10 cellular contexts compared by ENCODE assay signal in the genomic region with DNA sequence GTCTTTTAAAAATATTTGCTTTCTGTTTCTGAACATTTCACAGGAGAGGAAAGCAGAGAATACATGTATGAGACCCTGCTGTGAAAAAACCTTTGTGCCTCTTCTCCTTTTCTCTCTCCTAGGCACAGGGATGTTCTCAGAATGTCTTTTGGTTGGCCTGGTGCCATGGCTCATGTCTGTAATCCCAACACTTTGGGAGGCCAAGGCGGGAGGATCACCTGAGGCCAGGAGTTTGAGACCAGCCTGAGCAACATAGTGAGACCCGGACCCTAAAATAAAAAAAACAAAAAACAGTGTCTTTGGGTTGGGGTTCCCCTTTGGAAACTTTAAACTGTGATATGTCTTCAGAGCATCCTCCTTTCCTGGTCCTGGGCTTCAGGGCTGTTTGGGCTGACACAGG. TPM values are rescaled to one million over a fixed set of nuclear protein-coding genes. Genes with fewer than 3 reads are reported as not detected.
DNase-seq lines count a peak whose midpoint lies in the region; ATAC-seq and TF ChIP-seq lines count a peak whose summit lies in the region.
"Had no signal": no experiment of that assay in that cellular context is flagged by ENCODE, and none has a peak within 500 bp of the region (broad histone marks: within the 10 kb centered on the region; RNA-seq: fewer than 3 reads in every experiment).

No MANE protein-coding gene starts in this region.

- H3K27me3 ChIP-seq in left ventricle myocardium inferior (ENCODE audit: low read depth) = no peaks in the 10 kb centered on the region
- no peaks in the 10 kb centered on the region for H3K27me3 ChIP-seq in heart left ventricle
- H3K27me3 ChIP-seq in iPS-20b (ENCODE audit: insufficient read depth, low read length) = no peaks in the 10 kb centered on the region
- no peaks in the 10 kb centered on the region for H3K27me3 ChIP-seq in uterus
- H3K27me3 ChIP-seq: gastrocnemius medialis had no signal

- 89 to 100% (median 92%) methylated on average over 2 of the region's 2 CpGs for WGBS in heart left ventricle, 4 donors

- H3K36me3 Mint-ChIP-seq in activated CD4-positive, alpha-beta memory T cell treated with anti-CD3 and anti-CD28 coated beads for 36 hours = peaks cover 13% of the 10 kb centered on the region

- peak overlapping the region; percentile 58 for H3K4me3 Mint-ChIP-seq in activated CD4-positive, alpha-beta memory T cell treated with anti-CD3 and anti-CD28 coated beads for 36 hours
- peak overlapping the region; percentile 48 to 72 for H3K4me3 Mint-ChIP-seq in stimulated activated naive CD8-positive, alpha-beta T cell treated with anti-CD3 and anti-CD28 coated beads, Interleukin-15, amount 100 ng/mL, for 72 hours

- CTCF ChIA-PET in activated CD4-positive, alpha-beta memory T cell treated with anti-CD3 and anti-CD28 coated beads for 36 hours (lab: Charles Lee) = no interaction called here

- intact Hi-C loops in left ventricle myocardium inferior (cut with micrococcal nuclease) = no loop called here
- intact Hi-C loops in heart left ventricle (cut with DNase I) = loop anchor here in 3 of 10 donors (5.0 to 10.0 kb wide), 3 partner anchors 41 to 224 kb away; partner anchors contain the start of genes ELOF1 (in 1 of the 3), SWSAP1 (in 1 of the 3) and ZNF653 (in 1 of the 3)
- intact Hi-C loops in activated CD4-positive, alpha-beta memory T cell treated with anti-CD3 and anti-CD28 coated beads for 36 hours (cut with micrococcal nuclease) = no loop called here
- intact Hi-C loops in uterus (cut with DNase I; ENCODE audit: low total_unique reads) = no loop called here

- ATAC-seq in heart left ventricle = no peak
- ATAC-seq in stimulated activated naive CD8-positive, alpha-beta T cell treated with anti-CD3 and anti-CD28 coated beads, Interleukin-15, amount 100 ng/mL, for 72 hours = no peak
- ATAC-seq: gastrocnemius medialis had no signal

- TF ChIP-seq POLR2A in heart left ventricle (IDR thresholded peaks at IDR 0.05) (no peak), uterus (IDR thresholded peaks at IDR 0.05) (no peak)

- POLR2A ChIA-PET in activated CD4-positive, alpha-beta memory T cell treated with anti-CD3 and anti-CD28 coated beads for 36 hours (lab: Charles Lee) = no interaction called here

- H3K27ac ChIP-seq in left ventricle myocardium inferior (replicated peaks) = no peak overlapping the region
- no peak overlapping the region for H3K27ac ChIP-seq in heart left ventricle
- H3K27ac ChIP-seq in iPS-20b (ENCODE audit: low read length) = no peak overlapping the region
- no peak overlapping the region for H3K27ac ChIP-seq in uterus

- H3K27ac Mint-ChIP-seq in activated CD4-positive, alpha-beta memory T cell treated with anti-CD3 and anti-CD28 coated beads for 36 hours = no peak overlapping the region
- H3K27ac Mint-ChIP-seq in stimulated activated naive CD8-positive, alpha-beta T cell treated with anti-CD3 and anti-CD28 coated beads, Interleukin-15, amount 100 ng/mL, for 72 hours = no peak overlapping the region

- H3K9me3 ChIP-seq in left ventricle myocardium inferior (replicated peaks) = no peaks in the 10 kb centered on the region
- H3K9me3 ChIP-seq in heart left ventricle = no peaks in the 10 kb centered on the region
- no peaks in the 10 kb centered on the region; the same call in 1 of the 2 replicates for H3K9me3 ChIP-seq in iPS-20b (ENCODE audit: insufficient read depth, low read depth, low read length)
- H3K9me3 ChIP-seq in uterus = no peaks in the 10 kb centered on the region
- H3K9me3 ChIP-seq: gastrocnemius medialis had no signal

- H3K9me3 Mint-ChIP-seq in activated CD4-positive, alpha-beta memory T cell treated with anti-CD3 and anti-CD28 coated beads for 36 hours = no peaks in the 10 kb centered on the region
- H3K9me3 Mint-ChIP-seq in stimulated activated naive CD8-positive, alpha-beta T cell treated with anti-CD3 and anti-CD28 coated beads, Interleukin-15, amount 100 ng/mL, for 72 hours = peaks cover 0 to 7% of the 10 kb centered on the region in 2 donors

- H3K36me3 ChIP-seq in left ventricle myocardium inferior (peaks cover 1% of the 10 kb centered on the region), heart left ventricle (peaks cover 0 to 4% (median under 1%) of the 10 kb centered on the region in 9 donors), iPS-20b (ENCODE audit: insufficient read depth, low read depth, low read length) (peaks cover 20% of the 10 kb centered on the region), uterus (no peaks in the 10 kb centered on the region)
- H3K36me3 ChIP-seq: gastrocnemius medialis had no signal

- no peaks in the 10 kb centered on the region for H3K27me3 Mint-ChIP-seq in activated CD4-positive, alpha-beta memory T cell treated with anti-CD3 and anti-CD28 coated beads for 36 hours
- H3K27me3 Mint-ChIP-seq in stimulated activated naive CD8-positive, alpha-beta T cell treated with anti-CD3 and anti-CD28 coated beads, Interleukin-15, amount 100 ng/mL, for 72 hours = no peaks in the 10 kb centered on the region

- TF ChIP-seq CTCF in left ventricle myocardium inferior (IDR thresholded peaks at IDR 0.05; ENCODE audit: borderline replicate concordance) (no peak), heart left ventricle (IDR thresholded peaks at IDR 0.05) (no peak), uterus (IDR thresholded peaks at IDR 0.05) (no peak)

- no peak overlapping the region; the same call in 1 of the 2 replicates for H3K9ac ChIP-seq in iPS-20b (ENCODE audit: low read depth, low read length)

- DNase-seq in left ventricle myocardium inferior (no peak), heart left ventricle (no peak), SKM-1 (lab: John Stamatoyannopoulos, UW; ENCODE audit: unreplicated experiment) (no peak), uterus (no peak), NCI-H774 (lab: John Stamatoyannopoulos, UW) (no peak)
- DNase-seq in activated CD4-positive, alpha-beta memory T cell treated with anti-CD3 and anti-CD28 coated beads for 36 hours = no peak
- no peak for DNase-seq in stimulated activated naive CD8-positive, alpha-beta T cell treated with anti-CD3 and anti-CD28 coated beads, Interleukin-15, amount 100 ng/mL, for 72 hours
- DNase-seq: gastrocnemius medialis; stimulated activated CD4-positive, alpha-beta T cell treated with anti-CD3 and anti-CD28 coated beads, Interleukin-2, amount 100 ng/mL, for 24 hours had no signal

- H3K4me1 ChIP-seq in left ventricle myocardium inferior = peaks cover 33% of the 10 kb centered on the region
- peaks cover 0 to 19% (median 12%) of the 10 kb centered on the region in 12 donors for H3K4me1 ChIP-seq in heart left ventricle
- peaks cover 9% of the 10 kb centered on the region; the same call in 1 of the 2 replicates for H3K4me1 ChIP-seq in iPS-20b (ENCODE audit: insufficient read depth, low read length)
- peaks cover 6 to 9% of the 10 kb centered on the region in 2 donors for H3K4me1 ChIP-seq in uterus

- peak overlapping the region; percentile 92 for H3K4me3 ChIP-seq in left ventricle myocardium inferior
- peak overlapping the region in 4 of 12 donors; percentile 88 to 98 (median 92) for H3K4me3 ChIP-seq in heart left ventricle
- peak overlapping the region; percentile 99 for H3K4me3 ChIP-seq in iPS-20b (ENCODE audit: low read length)
- no peak overlapping the region for H3K4me3 ChIP-seq in uterus

- peaks cover 30% of the 10 kb centered on the region for H3K4me1 Mint-ChIP-seq in activated CD4-positive, alpha-beta memory T cell treated with anti-CD3 and anti-CD28 coated beads for 36 hours (ENCODE audit: low read depth)
- H3K4me1 Mint-ChIP-seq in stimulated activated naive CD8-positive, alpha-beta T cell treated with anti-CD3 and anti-CD28 coated beads, Interleukin-15, amount 100 ng/mL, for 72 hours = peaks cover 46% of the 10 kb centered on the region

RNA-seq across cellular contexts. Expression of gene ZNF627, which starts 1.5 kb away (rescaled TPM):
- total RNA-seq in left ventricle myocardium inferior (5.5 TPM), heart left ventricle (1 to 10 TPM; 3.5 to 9.2 (median 6.0) TPM), uterus (10 to 100 TPM; 20.6 to 70.6 (median 36.0) TPM)
- 1 to 10 TPM; 2.5 to 4.6 TPM for polyA plus RNA-seq in heart left ventricle
- total RNA-seq in activated CD4-positive, alpha-beta memory T cell treated with anti-CD3 and anti-CD28 coated beads for 36 hours = 1 to 10 TPM; 6.6 to 7.0 TPM

RNA-seq across cellular contexts. Expression of gene ACP5, which starts 21.3 kb away (rescaled TPM):
- total RNA-seq in left ventricle myocardium inferior (3.1 TPM), heart left ventricle (10 to 100 TPM in 2 of 9 donors, 1 to 10 TPM in 6, under 1 TPM in 1; 0.56 to 54.1 (median 3.3) TPM), uterus (1 to 10 TPM; 2.5 to 7.7 (median 5.8) TPM)
- 1 to 10 TPM; 1.6 to 1.9 TPM for polyA plus RNA-seq in heart left ventricle
- 10 to 100 TPM; 10.2 to 12.3 TPM for total RNA-seq in activated CD4-positive, alpha-beta memory T cell treated with anti-CD3 and anti-CD28 coated beads for 36 hours

RNA-seq across cellular contexts. Expression of gene ELOF1, which starts 39.7 kb away (rescaled TPM):
- 33.1 TPM for total RNA-seq in left ventricle myocardium inferior
- 10 to 100 TPM; 25.0 to 41.5 (median 27.7) TPM for total RNA-seq in heart left ventricle
- 10 to 100 TPM; 47.5 to 70.3 TPM for polyA plus RNA-seq in heart left ventricle
- 10 to 100 TPM; 48.5 to 49.1 TPM for total RNA-seq in activated CD4-positive, alpha-beta memory T cell treated with anti-CD3 and anti-CD28 coated beads for 36 hours
- 10 to 100 TPM; 19.7 to 89.4 (median 38.9) TPM for total RNA-seq in uterus

Comparison
In these comparisons a context has a peak if more than half of its experiments do, and no peak if none do; other contexts are left out.
1. H3K4me3 ChIP-seq: peak in left ventricle myocardium inferior (single experiment) and iPS-20b (single experiment); none in uterus (0 of 2).